Comparison of ENCODE assay signal across 37 cellular contexts in genomic region chr1:198399452-198399851, GRCh38.
"Had no signal": no experiment of that assay in that cellular context is flagged by ENCODE, and none has a peak within 500 bp of the region (broad histone marks: within the 10 kb centered on the region; RNA-seq: fewer than 3 reads in every experiment).

No MANE protein-coding gene starts in this region.

- H3K27ac ChIP-seq: ascending aorta, body of pancreas, brain microvascular endothelial cell, breast epithelium, VCaP had no signal

- H3K4me3 ChIP-seq: ascending aorta, body of pancreas, breast epithelium had no signal

- H3K4me3 Mint-ChIP-seq: activated B cell treated with CpG ODN at 0.5 μM for 24 hours; activated CD4-positive, alpha-beta memory T cell treated with anti-CD3 and anti-CD28 coated beads for 36 hours; activated CD4-positive, alpha-beta T cell treated with anti-CD3 and anti-CD28 coated beads, Interleukin-2, amount 10 ng/mL, durations not matched to agents 24 days and 14 days; activated CD8-positive, alpha-beta T cell treated with anti-CD3 and anti-CD28 coated beads for 36 hours; activated naive CD4-positive, alpha-beta T cell treated with anti-CD3 and anti-CD28 coated beads, Interleukin-2, amount 10 ng/mL, durations not matched to agents 7 days and 5 days; activated naive CD4-positive, alpha-beta T cell treated with anti-CD3 and anti-CD28 coated beads, Interleukin-2, amount 50 U/mL, for 24 hours; activated naive CD8-positive, alpha-beta T cell; activated naive CD8-positive, alpha-beta T cell treated with anti-CD3 and anti-CD28 coated beads, Interleukin-2, amount 10 ng/mL, durations not matched to agents 7 days and 5 days; activated naive CD8-positive, alpha-beta T cell treated with anti-CD3 and anti-CD28 coated beads, Interleukin-2, amount 50 U/mL, for 24 hours; activated T-cell treated with anti-CD3 and anti-CD28 coated beads, Interleukin-2, amount 50 U/mL, for 4 hours; activated T-cell treated with anti-CD3 and anti-CD28 coated beads, Interleukin-2, amount 50 U/mL, for 72 hours; activated T-helper 1 cell treated with anti-CD3 and anti-CD28 coated beads, Interleukin-12 subunit alpha, Interleukin-12 subunit beta, Interleukin-2, Interleukin-4 antibody, amounts not matched to agents 30 ng/mL and 10 ng/mL and 1 ng/mL, durations not matched to agents 14 hours and 24 hours and 36 hours; activated T-helper 17 cell treated with anti-CD3 and anti-CD28 coated beads, Interleukin-2, amount 50 U/mL, for 72 hours; T-helper 1 cell treated with Interleukin-12 subunit alpha and Interleukin-12 subunit beta and Interleukin-4 antibody, amounts not matched to agents 30 μg/mL and 1 μg/mL, for 36 hours; T-helper 2 cell treated with Interferon-gamma antibody and Interleukin-4, amounts not matched to agents 5 μg/mL and 100 μg/mL, for 36 hours had no signal

- H3K4me1 Mint-ChIP-seq: activated B cell treated with CpG ODN at 0.5 μM for 24 hours; activated CD4-positive, alpha-beta T cell treated with anti-CD3 and anti-CD28 coated beads, Interleukin-2, amount 10 ng/mL, durations not matched to agents 24 days and 14 days; activated naive CD4-positive, alpha-beta T cell treated with anti-CD3 and anti-CD28 coated beads, Interleukin-2, amount 10 ng/mL, durations not matched to agents 7 days and 5 days; activated naive CD4-positive, alpha-beta T cell treated with anti-CD3 and anti-CD28 coated beads, Interleukin-2, amount 50 U/mL, for 24 hours; activated naive CD8-positive, alpha-beta T cell treated with anti-CD3 and anti-CD28 coated beads, Interleukin-2, amount 10 ng/mL, durations not matched to agents 7 days and 5 days; activated naive CD8-positive, alpha-beta T cell treated with anti-CD3 and anti-CD28 coated beads, Interleukin-2, amount 50 U/mL, for 24 hours; activated T-helper 17 cell treated with anti-CD3 and anti-CD28 coated beads, Interleukin-2, amount 50 U/mL, for 72 hours had no signal

- H3K4me1 ChIP-seq: ascending aorta, body of pancreas, breast epithelium had no signal

- H3K36me3 ChIP-seq: ascending aorta, brain microvascular endothelial cell, breast epithelium had no signal

- H3K9me3 ChIP-seq: ascending aorta, body of pancreas, breast epithelium had no signal

- H3K36me3 Mint-ChIP-seq: activated CD4-positive, alpha-beta memory T cell treated with anti-CD3 and anti-CD28 coated beads for 36 hours; activated naive CD4-positive, alpha-beta T cell treated with anti-CD3 and anti-CD28 coated beads, Interleukin-2, amount 10 ng/mL, durations not matched to agents 7 days and 5 days; activated naive CD4-positive, alpha-beta T cell treated with anti-CD3 and anti-CD28 coated beads, Interleukin-2, amount 50 U/mL, for 24 hours; activated naive CD8-positive, alpha-beta T cell treated with anti-CD3 and anti-CD28 coated beads, Interleukin-2, amount 10 ng/mL, durations not matched to agents 7 days and 5 days had no signal

- DNase-seq: activated B cell treated with CpG ODN at 0.5 μM for 24 hours; activated CD4-positive, alpha-beta memory T cell treated with anti-CD3 and anti-CD28 coated beads for 36 hours; activated CD4-positive, alpha-beta T cell treated with anti-CD3 and anti-CD28 coated beads for 4 hours; activated CD4-positive, alpha-beta T cell treated with anti-CD3 and anti-CD28 coated beads, Interleukin-2, amount 10 ng/mL, durations not matched to agents 24 days and 14 days; activated CD4-positive, alpha-beta T cell treated with anti-CD3 and anti-CD28 coated beads, Interleukin-2, amount 50 U/mL, for 1 hour; activated CD4-positive, alpha-beta T cell treated with anti-CD3 and anti-CD28 coated beads, Interleukin-2, amount 50 U/mL, for 4 hours; activated CD4-positive, CD25-positive, alpha-beta regulatory T cell treated with anti-CD3 and anti-CD28 coated beads, Interleukin-2, amount 50 U/mL, for 72 hours; activated CD8-positive, alpha-beta memory T cell treated with anti-CD3 and anti-CD28 coated beads, Interleukin-2, amount 50 U/mL, for 4 hours; activated CD8-positive, alpha-beta T cell treated with anti-CD3 and anti-CD28 coated beads for 36 hours; activated effector memory CD4-positive, alpha-beta T cell treated with anti-CD3 and anti-CD28 coated beads, Interleukin-2, amount 50 U/mL, for 16 hours; activated gamma-delta T cell treated with Interleukin-2 at 50 U/mL for 16 hours; activated naive CD4-positive, alpha-beta T cell treated with anti-CD3 and anti-CD28 coated beads, Interleukin-2, amount 10 ng/mL, durations not matched to agents 7 days and 5 days; activated naive CD4-positive, alpha-beta T cell treated with Interleukin-2 at 50 U/mL for 16 hours; activated naive CD8-positive, alpha-beta T cell treated with anti-CD3 and anti-CD28 coated beads, Interleukin-2, amount 10 ng/mL, durations not matched to agents 7 days and 5 days; activated naive CD8-positive, alpha-beta T cell treated with anti-CD3 and anti-CD28 coated beads, Interleukin-2, amount 50 U/mL, for 24 hours; activated T-cell treated with anti-CD3 and anti-CD28 coated beads for 4 hours; activated T-cell treated with anti-CD3 and anti-CD28 coated beads, Interleukin-2, amount 50 U/mL, for 1 hour; activated T-cell treated with anti-CD3 and anti-CD28 coated beads, Interleukin-2, amount 50 U/mL, for 4 hours; activated T-cell treated with anti-CD3 and anti-CD28 coated beads, Interleukin-2, amount 50 U/mL, for 72 hours; amygdala; anterior cingulate cortex; body of pancreas; brain microvascular endothelial cell; central memory CD4-positive, alpha-beta T cell; T-helper 1 cell; T-helper 2 cell; T-helper 9 cell had no signal

- H3K27ac Mint-ChIP-seq: activated B cell treated with CpG ODN at 0.5 μM for 24 hours; activated CD4-positive, alpha-beta memory T cell treated with anti-CD3 and anti-CD28 coated beads for 36 hours; activated CD4-positive, alpha-beta T cell treated with anti-CD3 and anti-CD28 coated beads, Interleukin-2, amount 10 ng/mL, durations not matched to agents 24 days and 14 days; activated CD8-positive, alpha-beta T cell treated with anti-CD3 and anti-CD28 coated beads for 36 hours; activated naive CD4-positive, alpha-beta T cell treated with anti-CD3 and anti-CD28 coated beads, Interleukin-2, amount 10 ng/mL, durations not matched to agents 7 days and 5 days; activated naive CD4-positive, alpha-beta T cell treated with anti-CD3 and anti-CD28 coated beads, Interleukin-2, amount 50 U/mL, for 24 hours; activated naive CD8-positive, alpha-beta T cell; activated naive CD8-positive, alpha-beta T cell treated with anti-CD3 and anti-CD28 coated beads, Interleukin-2, amount 10 ng/mL, durations not matched to agents 7 days and 5 days; activated naive CD8-positive, alpha-beta T cell treated with anti-CD3 and anti-CD28 coated beads, Interleukin-2, amount 50 U/mL, for 24 hours; activated T-cell treated with anti-CD3 and anti-CD28 coated beads, Interleukin-2, amount 50 U/mL, for 72 hours; activated T-helper 1 cell treated with anti-CD3 and anti-CD28 coated beads, Interleukin-12 subunit alpha, Interleukin-12 subunit beta, Interleukin-2, Interleukin-4 antibody, amounts not matched to agents 30 ng/mL and 10 ng/mL and 1 ng/mL, durations not matched to agents 14 hours and 24 hours and 36 hours; activated T-helper 17 cell treated with anti-CD3 and anti-CD28 coated beads, Interleukin-2, amount 50 U/mL, for 72 hours; T-helper 1 cell treated with Interleukin-12 subunit alpha and Interleukin-12 subunit beta and Interleukin-4 antibody, amounts not matched to agents 30 μg/mL and 1 μg/mL, for 36 hours; T-helper 2 cell treated with Interferon-gamma antibody and Interleukin-4, amounts not matched to agents 5 μg/mL and 100 μg/mL, for 36 hours had no signal

- ATAC-seq: activated CD8-positive, alpha-beta T cell treated with anti-CD3 and anti-CD28 coated beads for 36 hours; activated naive CD8-positive, alpha-beta T cell treated with anti-CD3 and anti-CD28 coated beads, Interleukin-2, amount 50 U/mL, for 24 hours; activated T-cell treated with anti-CD3 and anti-CD28 coated beads, Interleukin-2, amount 50 U/mL, for 4 hours; activated T-cell treated with anti-CD3 and anti-CD28 coated beads, Interleukin-2, amount 50 U/mL, for 72 hours; activated T-helper 17 cell treated with anti-CD3 and anti-CD28 coated beads, Interleukin-2, amount 50 U/mL, for 72 hours; body of pancreas had no signal

- H3K27me3 ChIP-seq: ascending aorta, body of pancreas, brain microvascular endothelial cell, breast epithelium had no signal

- H3K9me3 Mint-ChIP-seq: activated B cell treated with CpG ODN at 0.5 μM for 24 hours; activated CD4-positive, alpha-beta memory T cell treated with anti-CD3 and anti-CD28 coated beads for 36 hours; activated CD4-positive, alpha-beta T cell treated with anti-CD3 and anti-CD28 coated beads, Interleukin-2, amount 10 ng/mL, durations not matched to agents 24 days and 14 days; activated CD8-positive, alpha-beta T cell treated with anti-CD3 and anti-CD28 coated beads for 36 hours; activated naive CD4-positive, alpha-beta T cell treated with anti-CD3 and anti-CD28 coated beads, Interleukin-2, amount 10 ng/mL, durations not matched to agents 7 days and 5 days; activated naive CD4-positive, alpha-beta T cell treated with anti-CD3 and anti-CD28 coated beads, Interleukin-2, amount 50 U/mL, for 24 hours; activated naive CD8-positive, alpha-beta T cell treated with anti-CD3 and anti-CD28 coated beads, Interleukin-2, amount 50 U/mL, for 24 hours; activated T-cell treated with anti-CD3 and anti-CD28 coated beads, Interleukin-2, amount 50 U/mL, for 4 hours; activated T-cell treated with anti-CD3 and anti-CD28 coated beads, Interleukin-2, amount 50 U/mL, for 72 hours; activated T-helper 1 cell treated with anti-CD3 and anti-CD28 coated beads, Interleukin-12 subunit alpha, Interleukin-12 subunit beta, Interleukin-2, Interleukin-4 antibody, amounts not matched to agents 30 ng/mL and 10 ng/mL and 1 ng/mL, durations not matched to agents 14 hours and 24 hours and 36 hours; activated T-helper 17 cell treated with anti-CD3 and anti-CD28 coated beads, Interleukin-2, amount 50 U/mL, for 72 hours; T-helper 2 cell treated with Interferon-gamma antibody and Interleukin-4, amounts not matched to agents 5 μg/mL and 100 μg/mL, for 36 hours had no signal

- H3K27me3 Mint-ChIP-seq: activated CD8-positive, alpha-beta T cell treated with anti-CD3 and anti-CD28 coated beads for 36 hours; activated naive CD8-positive, alpha-beta T cell treated with anti-CD3 and anti-CD28 coated beads, Interleukin-2, amount 50 U/mL, for 24 hours had no signal

- FAIRE-seq: TTC549 had no signal
